ENCODE assay signal across 8 cellular contexts in genomic region chr9:87497080-87497603, GRCh38. TPM values are rescaled to one million over a fixed set of nuclear protein-coding genes. Genes with fewer than 3 reads are reported as not detected.
DNase-seq lines count a peak whose midpoint lies in the region; ATAC-seq, FAIRE-seq and TF ChIP-seq lines count a peak whose summit lies in the region.

No MANE protein-coding gene starts in this region.

- H3K4me1 Mint-ChIP-seq in activated T-cell treated with anti-CD3 and anti-CD28 coated beads, Interleukin-2, amount 50 U/mL, for 24 hours (ENCODE audit: low read depth) = peaks cover 26% of the 10 kb centered on the region

- no peaks in the 10 kb centered on the region for H4K20me1 ChIP-seq in GM12878 (ENCODE audit: control insufficient read depth, insufficient read depth)

- peak overlapping the region; percentile 62 for H3K4me2 ChIP-seq in GM12878 (ENCODE audit: control insufficient read depth, insufficient read depth)

- peak overlapping the region; percentile 74 for H2AFZ ChIP-seq in GM12878 (ENCODE audit: control insufficient read depth, low read depth, low read length)

- TF ChIP-seq EP300 in GM12878 (IDR thresholded peaks at IDR 0.05; ENCODE audit: borderline replicate concordance in 1 of 2, control insufficient read depth in 1 of 2, low read depth in 2 of 2, low read length in 2 of 2) = no peak

- no peaks in the 10 kb centered on the region for H3K36me3 Mint-ChIP-seq in activated T-cell treated with anti-CD3 and anti-CD28 coated beads, Interleukin-2, amount 50 U/mL, for 24 hours (ENCODE audit: low read depth)

- TF ChIP-seq RAD21 in GM12878 (IDR thresholded peaks at IDR 0.05; ENCODE audit: insufficient read depth, low read depth, low read length) = no peak

- BruUV-seq in GM12878 (replicated peaks; lab: Mats Ljungman, UMichigan) = no TSS peak

- no peak for DNase-seq in activated T-cell treated with anti-CD3 and anti-CD28 coated beads, Interleukin-2, amount 50 U/mL, for 24 hours
- no peak for DNase-seq in activated T-cell treated with anti-CD3 and anti-CD28 coated beads, Interleukin-2, amount 50 U/mL, for 1 hour
- DNase-seq in GM12878 (ENCODE audit: low read depth, low spot score) = no peak
- no peak for DNase-seq in right lobe of liver
- no peak for DNase-seq in pons (ENCODE audit: low spot score)
- no peak for DNase-seq in GM12891 (ENCODE audit: insufficient read length, low spot score)

- intact Hi-C loops in GM12878 (cut with micrococcal nuclease; ENCODE audit: unreplicated experiment) (loop anchor here (1.0 kb wide), 1 partner anchor 33 kb away; no protein-coding TSS in a partner anchor), right lobe of liver (cut with DNase I) (no loop called here)

- no peak for TF ChIP-seq POLR2A in GM12878 (IDR thresholded peaks at IDR 0.05; ENCODE audit: low read depth, low read length)
- no peak for TF ChIP-seq POLR2A in right lobe of liver (IDR thresholded peaks at IDR 0.05)
- no peak for TF ChIP-seq POLR2A in GM12891 (IDR thresholded peaks at IDR 0.05; ENCODE audit: low read depth, low read length)

- peaks cover 69% of the 10 kb centered on the region for H3K27me3 Mint-ChIP-seq in activated T-cell treated with anti-CD3 and anti-CD28 coated beads, Interleukin-2, amount 50 U/mL, for 24 hours

- RAD21 ChIA-PET in GM12878 (lab: Charles Lee; ENCODE audit: unreplicated experiment) = interaction anchor here (0.6 to 3.9 kb wide), 17 partner anchors 14 to 158 kb away, joined by 3 to 59 read pairs (median 4); no protein-coding TSS in a partner anchor

- FAIRE-seq in GM12878 (lab: Jason Lieb, UNC) = no peak
- no peak for FAIRE-seq in GM12891 (lab: Jason Lieb, UNC)

- no peak overlapping the region for H3K27ac Mint-ChIP-seq in activated T-cell treated with anti-CD3 and anti-CD28 coated beads, Interleukin-2, amount 50 U/mL, for 24 hours

- H3K27ac ChIP-seq in GM12878 (ENCODE audit: control insufficient read depth, insufficient read depth) = peak overlapping the region; percentile 85
- peak overlapping the region; percentile 85 to 97 (median 94) for H3K27ac ChIP-seq in right lobe of liver
- peak overlapping the region; percentile 61 for H3K27ac ChIP-seq in thymus (ENCODE audit: low read depth)

- H3K9ac ChIP-seq in GM12878 (ENCODE audit: control insufficient read depth, insufficient read depth, low read length) = peak overlapping the region; percentile 87

- H3K9me3 Mint-ChIP-seq in activated T-cell treated with anti-CD3 and anti-CD28 coated beads, Interleukin-2, amount 50 U/mL, for 24 hours = no peaks in the 10 kb centered on the region

- no peaks in the 10 kb centered on the region for H3K27me3 ChIP-seq in GM12878 (replicated peaks in 1 of 2; ENCODE audit: control insufficient read depth in 2 of 2, insufficient read depth in 2 of 2, low read length in 1 of 2)
- no peaks in the 10 kb centered on the region for H3K27me3 ChIP-seq in right lobe of liver
- no peaks in the 10 kb centered on the region for H3K27me3 ChIP-seq in thymus (ENCODE audit: control insufficient read depth, insufficient read depth)

- no peak for TF ChIP-seq CTCF in GM12878 (IDR thresholded peaks at IDR 0.05 in 2 of 3, conservative IDR thresholded peaks at IDR 0.05 in 1 of 3; ENCODE audit: control insufficient read depth in 2 of 3, extremely low read depth in 1 of 3, insufficient read depth in 1 of 3, low read depth in 3 of 3, low read length in 3 of 3)
- no peak for TF ChIP-seq CTCF in right lobe of liver (IDR thresholded peaks at IDR 0.05)

- SMC1A ChIA-PET in GM12878 (lab: Charles Lee; ENCODE audit: uncharacterized antibody, unreplicated experiment) = interaction anchor here (0.6 to 4.6 kb wide), 19 partner anchors 11 to 166 kb away, joined by 3 to 43 read pairs (median 4); no protein-coding TSS in a partner anchor

- H3K4me3 ChIP-seq in GM12878 (peak overlapping the region; percentile 82), right lobe of liver (peak overlapping the region; percentile 69 to 89 (median 80)), thymus (ENCODE audit: low read length) (peak overlapping the region; percentile 92)

- WGBS in GM12878 (ENCODE audit: insufficient coverage, insufficient replicate concordance, low lambda C conversion rate, missing lambda C conversion rate) = 30% methylated on average over 15 of the region's 15 CpGs
- WGBS in right lobe of liver (ENCODE audit: insufficient coverage, low coverage, low lambda C conversion rate, missing lambda C conversion rate) = 22% methylated on average over 14 of the region's 15 CpGs
- 12% methylated on average over 15 of the region's 15 CpGs for WGBS in thymus

- H3K4me1 ChIP-seq in GM12878 (ENCODE audit: control insufficient read depth, insufficient read depth, low read length) (peaks cover 7% of the 10 kb centered on the region), right lobe of liver (peaks cover 0 to 21% (median 6%) of the 10 kb centered on the region in 4 donors), thymus (ENCODE audit: control insufficient read depth, insufficient read depth, low read length) (peaks cover 7% of the 10 kb centered on the region)

- no peaks in the 10 kb centered on the region for H3K9me3 ChIP-seq in GM12878 (replicated peaks; ENCODE audit: control insufficient read depth, insufficient read depth, low read length)
- no peaks in the 10 kb centered on the region for H3K9me3 ChIP-seq in right lobe of liver
- H3K9me3 ChIP-seq in thymus (ENCODE audit: control insufficient read depth) = peaks cover 1% of the 10 kb centered on the region

- H3K36me3 ChIP-seq in GM12878 (ENCODE audit: control insufficient read depth in 2 of 2, insufficient read depth in 2 of 2, low read length in 1 of 2) = 0 out of 4 replicates have a peak, but pooled peaks cover 0 to 3% of the 10 kb centered on the region in 2 experiments
- H3K36me3 ChIP-seq in right lobe of liver = no peaks in the 10 kb centered on the region
- H3K36me3 ChIP-seq in thymus (ENCODE audit: control insufficient read depth, insufficient read depth) = no peaks in the 10 kb centered on the region

- H3K79me2 ChIP-seq in GM12878 (ENCODE audit: control insufficient read depth, insufficient read depth, low read length) = peaks cover 52% of the 10 kb centered on the region

- peak overlapping the region; percentile 43 for H3K4me3 Mint-ChIP-seq in activated T-cell treated with anti-CD3 and anti-CD28 coated beads, Interleukin-2, amount 50 U/mL, for 24 hours

- CTCF ChIA-PET in GM12878 (lab: Yijun Ruan, JAX) = interaction anchor here (0.7 to 2.0 kb wide), 18 partner anchors 8 to 166 kb away, joined by 3 to 14 read pairs (median 4); no protein-coding TSS in a partner anchor

- no peak for ATAC-seq in GM12878
- ATAC-seq in right lobe of liver = no peak
- no peak for ATAC-seq in HG02852 (IDR thresholded peaks at IDR 0.05; ENCODE audit: unreplicated experiment)

- in situ Hi-C loops in GM12878 (cut with MboI) = no loop called here

- POLR2A ChIA-PET in GM12878 (lab: Charles Lee) = interaction anchor here (0.7 to 4.2 kb wide), 8 partner anchors 16 to 312 kb away, joined by 3 to 32 read pairs (median 8); no protein-coding TSS in a partner anchor

TF ChIP-seq in GM12878, 131 proteins besides CTCF, POLR2A, EP300 and RAD21 (continues in another document):
- peak; percentile 24 to 29; a peak in 1 of 4 replicates for TF ChIP-seq IKZF2 (IDR thresholded peaks at IDR 0.05)
- 0 out of 2 replicates have a peak, but pooled peaks have one; percentile 20 for TF ChIP-seq IRF5 (IDR thresholded peaks at IDR 0.05; ENCODE audit: borderline replicate concordance)

TF ChIP-seq in GM12891, 5 proteins besides CTCF, POLR2A, EP300 and RAD21:
- TF ChIP-seq TAF1 (IDR thresholded peaks at IDR 0.05; ENCODE audit: low read depth, low read length) = no peak
- TF ChIP-seq SPI1 (IDR thresholded peaks at IDR 0.05; ENCODE audit: low read depth, low read length) = no peak
- no peak for TF ChIP-seq POLR2AphosphoS5 (IDR thresholded peaks at IDR 0.05; ENCODE audit: low read depth, low read length)
- no peak for TF ChIP-seq PAX5 (IDR thresholded peaks at IDR 0.05; ENCODE audit: insufficient read depth, low read length, severe bottlenecking)
- no peak for TF ChIP-seq POU2F2 (IDR thresholded peaks at IDR 0.05; ENCODE audit: low read depth, low read length)
TF ChIP-seq in GM12891: peak in this region for 0.

RNA-seq across cellular contexts. Expression of gene DAPK1, which starts 0.5 kb away (rescaled TPM):
- total RNA-seq in GM12878 (2013; cell fraction: nucleolus; rRNA removed) = 289 and 314 TPM in 2 replicates
- 54.7 and 57.5 TPM in 2 replicates for total RNA-seq in GM12878 (2014; rRNA removed)
- 44.1 and 46.1 TPM in 2 replicates for total RNA-seq in GM12878 (2014; rRNA removed; fragmentation: Illumina TruSeq; extraction: Trizol)
- total RNA-seq in GM12878 (2021) = 94.7 and 96.7 TPM in 2 replicates
- polyA plus RNA-seq in GM12878 (2011; ENCODE audit: low read depth) = 14.1 TPM
- 31.4 and 41.3 TPM in 2 replicates for polyA plus RNA-seq in GM12878 (2011; rRNA removed)
- 22.3 and 23.6 TPM in 2 replicates for polyA plus RNA-seq in GM12878 (2011; cell fraction: cytosol; rRNA removed)
- 127 and 131 TPM in 2 replicates for polyA plus RNA-seq in GM12878 (2011; cell fraction: nucleus; rRNA removed)
- polyA plus RNA-seq in GM12878 (2012) = 24.5 and 32.2 TPM in 2 replicates
- 43.6 and 48.4 TPM in 2 replicates for polyA plus RNA-seq in GM12878 (2014; fragmentation: Illumina TruSeq; extraction: Trizol)
- polyA plus RNA-seq in GM12878 (2014; fragmentation: Nextera tagmentation; extraction: Ambion mirVana) = 10 to 100 TPM in 1 of 2 experiments, 1 to 10 TPM in 1; 8.2 to 10.4 TPM
- polyA plus RNA-seq in GM12878 (2014; rRNA removed) = 48.2 and 56.5 TPM in 2 replicates
- 10 to 100 TPM; 55.5 to 56.0 TPM for polyA plus RNA-seq in GM12878 (2016; fragmentation: Nextera tagmentation; extraction: Ambion mirVana)
- polyA minus RNA-seq in GM12878 (2011; rRNA and poly(A)+ RNA removed) = 88.0 and 110 TPM in 2 replicates
- polyA minus RNA-seq in GM12878 (2011; cell fraction: cytosol; rRNA and poly(A)+ RNA removed) = 13.4 and 14.3 TPM in 2 replicates
- 88.4 and 117 TPM in 2 replicates for polyA minus RNA-seq in GM12878 (2011; cell fraction: nucleus; rRNA and poly(A)+ RNA removed)
- 10 to 100 TPM; 17.4 to 55.0 (median 33.9) TPM for total RNA-seq in right lobe of liver
- polyA plus RNA-seq in thymus = 28.1 TPM
- 4.9 TPM for polyA plus RNA-seq in GM12891 (2012; ENCODE audit: low read depth, missing spikeins)
